Comparison of ENCODE assay signal across 8 cellular contexts in the genomic region with DNA sequence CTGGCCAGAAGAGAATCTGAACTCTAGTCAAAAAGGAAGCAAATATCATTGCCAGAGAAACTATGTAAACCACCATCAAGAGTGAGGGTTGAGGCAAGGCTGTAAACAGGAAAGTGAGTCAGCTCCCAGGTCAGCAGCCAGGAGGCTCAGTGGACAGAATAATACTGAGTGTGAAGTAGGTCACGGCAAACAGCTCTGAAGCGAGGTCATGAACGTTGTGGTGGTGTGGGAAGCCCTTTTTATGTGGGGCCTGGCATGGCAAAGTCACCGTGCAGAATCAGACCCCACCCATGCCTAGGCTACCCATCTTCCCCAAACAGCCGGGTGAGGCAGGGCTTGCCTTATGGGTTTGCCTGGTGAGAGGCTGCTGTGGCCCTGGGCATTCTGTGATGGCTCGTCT.
DNase-seq lines count a peak whose midpoint lies in the region; ATAC-seq and TF ChIP-seq lines count a peak whose summit lies in the region.

No MANE protein-coding gene starts in this region.

- DNase-seq in GM10266 (ENCODE audit: extremely low spot score) (peak; percentile 35), MV-4-11 (lab: John Stamatoyannopoulos, UW) (peak; percentile 77), foreskin fibroblast (peak; percentile 89 to 90), HEK293T (ENCODE audit: extremely low spot score) (no peak), COLO829 (ENCODE audit: low spot score) (no peak)
- DNase-seq in activated T-cell treated with anti-CD3 and anti-CD28 coated beads, Interleukin-2, amount 50 U/mL, for 24 hours: peak; percentile 62

- peak overlapping the region; percentile 95 for H3K27ac Mint-ChIP-seq in activated T-cell treated with anti-CD3 and anti-CD28 coated beads, Interleukin-2, amount 50 U/mL, for 24 hours

- H3K4me3 ChIP-seq in foreskin fibroblast (ENCODE audit: low read depth in 1 of 2, low read length in 2 of 2) (no peak overlapping the region), skin epidermis (no peak overlapping the region)

- H3K36me3 Mint-ChIP-seq in activated T-cell treated with anti-CD3 and anti-CD28 coated beads, Interleukin-2, amount 50 U/mL, for 24 hours (ENCODE audit: low read depth): peaks cover 13% of the 10 kb centered on the region

- peak overlapping the region; percentile 67 for H3K4me3 Mint-ChIP-seq in activated T-cell treated with anti-CD3 and anti-CD28 coated beads, Interleukin-2, amount 50 U/mL, for 24 hours

- H3K27ac ChIP-seq in skin epidermis: peak overlapping the region in 16 of 21 experiments; percentile 16 to 83 (median 60)

- peaks cover 76% of the 10 kb centered on the region for H3K4me1 Mint-ChIP-seq in activated T-cell treated with anti-CD3 and anti-CD28 coated beads, Interleukin-2, amount 50 U/mL, for 24 hours (ENCODE audit: low read depth)

- no peak for ATAC-seq in HG03139 (IDR thresholded peaks at IDR 0.05; ENCODE audit: unreplicated experiment)

- TF ChIP-seq CTCF in GM10266 (IDR thresholded peaks at IDR 0.05; ENCODE audit: control insufficient read depth, insufficient read depth, low read depth, missing control alignments) (peak; percentile 4), foreskin fibroblast (IDR thresholded peaks at IDR 0.05; ENCODE audit: low read depth, low read length) (no peak)

- H3K27me3 Mint-ChIP-seq in activated T-cell treated with anti-CD3 and anti-CD28 coated beads, Interleukin-2, amount 50 U/mL, for 24 hours: no peaks in the 10 kb centered on the region

- H3K9me3 Mint-ChIP-seq in activated T-cell treated with anti-CD3 and anti-CD28 coated beads, Interleukin-2, amount 50 U/mL, for 24 hours: peaks cover 9% of the 10 kb centered on the region

- CTCF ChIA-PET in HEK293T (lab: Yijun Ruan, JAX): no interaction called here

- POLR2A ChIA-PET in HEK293T (lab: Yijun Ruan, JAX): no interaction called here

TF ChIP-seq in HEK293T, 16 proteins besides CTCF, POLR2A, EP300 and RAD21:
- TF ChIP-seq NFRKB (IDR thresholded peaks at IDR 0.05) (no peak), BHLHE40 (IDR thresholded peaks at IDR 0.05; ENCODE audit: borderline replicate concordance) (no peak), SUZ12 (IDR thresholded peaks at IDR 0.05) (no peak)

Comparison
In these comparisons a context has a peak if more than half of its experiments do, and no peak if none do; other contexts are left out.
1. DNase-seq: peak in GM10266 (single experiment), MV-4-11 (single experiment), activated T-cell treated with anti-CD3 and anti-CD28 coated beads, Interleukin-2, amount 50 U/mL, for 24 hours (single experiment) and foreskin fibroblast (2 of 2); none in HEK293T (single experiment) and COLO829 (single experiment).